In genomic region chr22:48279465-48279765, GRCh38 we compare ENCODE assay signal across 26 cellular contexts.
DNase-seq lines count a peak whose midpoint lies in the region; ATAC-seq, FAIRE-seq and TF ChIP-seq lines count a peak whose summit lies in the region.
"Had no signal": no experiment of that assay in that cellular context is flagged by ENCODE, and none has a peak within 500 bp of the region (broad histone marks: within the 10 kb centered on the region; RNA-seq: fewer than 3 reads in every experiment).

No MANE protein-coding gene starts in this region.

- H2BK20ac ChIP-seq in H1 (ENCODE audit: low read length) = no peak overlapping the region

- WGBS in H1 (ENCODE audit: extremely low coverage in 1 of 2, insufficient coverage in 1 of 2, insufficient read length in 1 of 2, insufficient replicate concordance in 2 of 2, low coverage in 1 of 2, low lambda C conversion rate in 2 of 2, missing lambda C conversion rate in 1 of 2), 2 experiments = 83% methylated on average over 5 of the region's 5 CpGs; no CpG with 5 or more reads in 1 of the 2 experiments

- H4K5ac ChIP-seq in H1 (ENCODE audit: insufficient read length, low read depth, low read length) = no peak overlapping the region

- no peak overlapping the region for H2BK12ac ChIP-seq in H1 (ENCODE audit: low read depth, low read length)

- H3K4me3 ChIP-seq in H1 (ENCODE audit: extremely low read depth in 1 of 4, insufficient read depth in 2 of 4, low read depth in 3 of 4, low read length in 4 of 4) = no peak overlapping the region
- H3K4me3 ChIP-seq: GM23338, HAP-1, SJSA1 had no signal

- H3K23ac ChIP-seq in H1 (ENCODE audit: insufficient read length) = no peak overlapping the region

- H3K36me3 ChIP-seq in H1 (ENCODE audit: control insufficient read depth in 2 of 4, insufficient read depth in 4 of 4, low read length in 3 of 4) = no peaks in the 10 kb centered on the region
- H3K36me3 ChIP-seq: HAP-1, SJSA1 had no signal

- no peak overlapping the region for H3K4me2 ChIP-seq in H1 (ENCODE audit: insufficient read depth in 1 of 2, low read depth in 2 of 2, low read length in 2 of 2)
- H3K4me2 ChIP-seq: GM23338 had no signal

- H3K27me3 ChIP-seq in H1 (replicated peaks in 1 of 4; ENCODE audit: control insufficient read depth in 3 of 4, extremely low read depth in 1 of 4, insufficient read depth in 3 of 4, low read length in 3 of 4) = no peaks in the 10 kb centered on the region

- H2AK5ac ChIP-seq in H1 (ENCODE audit: low read depth, low read length) = no peak overlapping the region

- H4K91ac ChIP-seq in H1 (replicated peaks; ENCODE audit: insufficient read length, low read length) = no peak overlapping the region

- TF ChIP-seq EP300 in H1 (IDR thresholded peaks at IDR 0.05; ENCODE audit: borderline replicate concordance in 1 of 2, low read depth in 2 of 2, low read length in 2 of 2) = no peak

- no peak overlapping the region for H4K8ac ChIP-seq in H1 (ENCODE audit: extremely low read depth, insufficient read depth, low read length)

- no peak overlapping the region for H2BK5ac ChIP-seq in H1 (ENCODE audit: low read depth, low read length)

- no peak for TF ChIP-seq CTCF in H1 (IDR thresholded peaks at IDR 0.05; ENCODE audit: control extremely low read depth in 1 of 3, insufficient read depth in 1 of 3, low read depth in 1 of 3, low read length in 3 of 3)

- no peak for TF ChIP-seq RAD21 in H1 (IDR thresholded peaks at IDR 0.05 in 1 of 2, conservative IDR thresholded peaks at IDR 0.05 in 1 of 2; ENCODE audit: low read depth in 2 of 2, low read length in 2 of 2)

- H3K9ac ChIP-seq in H1 (replicated peaks in 1 of 4; ENCODE audit: extremely low read depth in 1 of 4, low read depth in 3 of 4, low read length in 3 of 4) = no peak overlapping the region

- H3K4me1 ChIP-seq in H1 (replicated peaks in 1 of 4; ENCODE audit: control insufficient read depth in 3 of 4, insufficient read depth in 4 of 4, low read length in 3 of 4) = peaks cover 0 to 12% (median 2%) of the 10 kb centered on the region in 4 experiments; a peak in 3 of 7 replicates
- H3K4me1 ChIP-seq: HAP-1, SJSA1 had no signal

- TF ChIP-seq POLR2A in H1 (IDR thresholded peaks at IDR 0.05; ENCODE audit: control extremely low read depth in 1 of 2, low read depth in 2 of 2, low read length in 2 of 2) (no peak), erythroblast (IDR thresholded peaks at IDR 0.05; ENCODE audit: low read length) (no peak)

- no peak overlapping the region for H3K56ac ChIP-seq in H1 (replicated peaks; ENCODE audit: insufficient read length, low read depth, low read length)

- H2BK120ac ChIP-seq in H1 (replicated peaks; ENCODE audit: low read depth, low read length) = no peak overlapping the region

- no peak overlapping the region for H3K4ac ChIP-seq in H1 (replicated peaks; ENCODE audit: insufficient read length, low read depth, low read length)

- no peak for ATAC-seq in GM21619 (IDR thresholded peaks at IDR 0.05; ENCODE audit: unreplicated experiment)

- FAIRE-seq in H1 (lab: Jason Lieb, UNC) = no peak
- FAIRE-seq: GM12892, GM19239 had no signal

- H3K9me3 ChIP-seq in H1 (ENCODE audit: insufficient read depth in 2 of 2, low read depth in 1 of 2, low read length in 1 of 2) = no peaks in the 10 kb centered on the region
- H3K9me3 ChIP-seq: HAP-1, SJSA1 had no signal

- no peaks in the 10 kb centered on the region for H3K79me2 ChIP-seq in H1 (ENCODE audit: control insufficient read depth in 1 of 2, insufficient read depth in 2 of 2, low read length in 2 of 2)

- no peaks in the 10 kb centered on the region for H3K23me2 ChIP-seq in H1 (ENCODE audit: low read depth, low read length)

- no peaks in the 10 kb centered on the region for H3K79me1 ChIP-seq in H1 (ENCODE audit: low read depth, low read length)

- POLR2A ChIA-PET in H1 (lab: Charles Lee; ENCODE audit: partially characterized antibody) = no interaction called here

- 0 out of 2 replicates have a peak overlapping the region, but pooled peaks have one; percentile 18 for H2BK15ac ChIP-seq in H1 (ENCODE audit: low read length)

- no peak overlapping the region for H2AFZ ChIP-seq in H1 (ENCODE audit: low read length)
- H2AFZ ChIP-seq: GM23338 had no signal

- H4K20me1 ChIP-seq in H1 (replicated peaks in 1 of 2; ENCODE audit: control insufficient read depth in 1 of 2, insufficient read depth in 2 of 2, low read length in 2 of 2) = no peaks in the 10 kb centered on the region

- H3K14ac ChIP-seq in H1 (ENCODE audit: insufficient read length) = no peak overlapping the region

- no peak overlapping the region for H3K27ac ChIP-seq in H1 (ENCODE audit: low read depth, low read length)
- H3K27ac ChIP-seq: SJSA1 had no signal

- CTCF ChIA-PET in H1 (lab: Charles Lee; ENCODE audit: partially characterized antibody) = interaction anchor here (0.6 kb wide), 1 partner anchor 44 kb away, joined by 3 read pairs; no protein-coding TSS in a partner anchor

- no peak overlapping the region for H3K18ac ChIP-seq in H1 (ENCODE audit: extremely low read depth, low read length)

- DNase-seq in NCI-H1694 treated with DMSO at 0.1 percent for 48 hours (lab: John Stamatoyannopoulos, UW) (peak; percentile 60), astrocyte of the hippocampus (ENCODE audit: low read depth, low spot score) (peak; percentile 4), H1 (ENCODE audit: low read depth in 1 of 2, low spot score in 2 of 2) (no peak), pons (ENCODE audit: low spot score) (peak; percentile 20), NCI-H82 treated with DMSO at 0.1 percent for 48 hours (lab: John Stamatoyannopoulos, UW; ENCODE audit: unreplicated experiment) (no peak), erythroblast (lab: John Stamatoyannopoulos, UW) (no peak)
- DNase-seq: CD4-positive, alpha-beta memory T cell; COR-L47; DMS79; EL; HFFc6; KBM-7; NCI-H1417; NCI-H187; NCI-H2081 treated with DMSO at 0.1 percent for 48 hours; NCI-H2171; NCI-H226; NCI-H748 treated with DMSO at 0.1 percent for 48 hours; Right ventricle myocardium superior; RPMI8226 had no signal

TF ChIP-seq in H1, 55 proteins besides CTCF, POLR2A, EP300 and RAD21:
- TF ChIP-seq TAF7 (optimal IDR thresholded peaks at IDR 0.05; ENCODE audit: borderline replicate concordance, low read depth, low read length) (no peak), POU5F1 (IDR thresholded peaks at IDR 0.05; ENCODE audit: low read depth, low read length) (no peak), RBBP5 (IDR thresholded peaks at IDR 0.05; ENCODE audit: borderline replicate concordance, low read depth, low read length) (no peak), BRCA1 (IDR thresholded peaks at IDR 0.05; ENCODE audit: low read depth, low read length) (no peak), MAFK (IDR thresholded peaks at IDR 0.05; ENCODE audit: low read depth, low read length) (no peak), KDM1A (IDR thresholded peaks at IDR 0.05; ENCODE audit: borderline replicate concordance, low read length) (no peak), E2F6 (IDR thresholded peaks at IDR 0.05) (no peak), TAF1 (IDR thresholded peaks at IDR 0.05; ENCODE audit: low read depth, low read length) (no peak), BCL11A (IDR thresholded peaks at IDR 0.05; ENCODE audit: low read depth in 2 of 2, low read length in 2 of 2) (no peak), SIX5 (IDR thresholded peaks at IDR 0.05; ENCODE audit: low read depth, low read length) (no peak), RFX5 (IDR thresholded peaks at IDR 0.05; ENCODE audit: borderline replicate concordance, low read depth, low read length) (no peak), ATF2 (IDR thresholded peaks at IDR 0.05; ENCODE audit: low read length) (no peak), EZH2 (IDR thresholded peaks at IDR 0.05; ENCODE audit: low read depth, low read length, severe bottlenecking) (no peak), SP1 (IDR thresholded peaks at IDR 0.05; ENCODE audit: low read depth, low read length) (no peak), TBP (IDR thresholded peaks at IDR 0.05; ENCODE audit: low read depth, low read length) (no peak)
TF ChIP-seq in H1: peak in this region for 0.

Comparison
In these comparisons a context has a peak if more than half of its experiments do, and no peak if none do; other contexts are left out.
1. DNase-seq: peak in NCI-H1694 treated with DMSO at 0.1 percent for 48 hours (single experiment), astrocyte of the hippocampus (single experiment) and pons (single experiment); none in H1 (0 of 2), NCI-H82 treated with DMSO at 0.1 percent for 48 hours (single experiment) and erythroblast (0 of 2).